ENCODE assay signal across 25 cellular contexts in the genomic region with DNA sequence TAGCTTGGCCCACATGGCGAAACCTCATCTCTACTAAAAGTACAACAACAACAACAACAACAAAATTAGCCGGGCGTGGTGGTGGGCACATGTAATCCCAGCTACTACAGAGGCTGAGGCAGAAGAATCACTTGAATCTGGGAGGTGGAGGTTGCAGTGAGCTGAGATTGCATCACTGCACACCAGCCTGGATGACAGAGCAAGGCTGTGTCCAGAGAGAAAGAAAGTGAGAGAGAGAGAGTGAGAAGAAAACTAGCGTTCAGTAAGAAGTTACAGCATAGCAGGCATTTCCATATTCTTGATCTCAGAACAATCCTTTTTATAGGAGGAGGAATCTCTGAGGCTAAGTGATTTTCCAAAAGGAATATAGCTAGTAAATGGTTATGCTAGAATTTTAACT.
"Had no signal": no experiment of that assay in that cellular context is flagged by ENCODE, and none has a peak within 500 bp of the region (broad histone marks: within the 10 kb centered on the region; RNA-seq: fewer than 3 reads in every experiment).

No MANE protein-coding gene starts in this region.

- H3K27ac ChIP-seq: dorsolateral prefrontal cortex, esophagus squamous epithelium, heart right ventricle, right lobe of liver, skin epidermis, tibial artery had no signal

- H3K4me1 Mint-ChIP-seq: activated naive CD4-positive, alpha-beta T cell treated with anti-CD3 and anti-CD28 coated beads, Interleukin-2, amount 10 ng/mL, durations not matched to agents 7 days and 5 days; brain; stimulated activated effector memory CD8-positive, alpha-beta T cell treated with anti-CD3 and anti-CD28 coated beads, Interleukin-12 subunit alpha, Interleukin-12 subunit beta, amount 100 ng/mL, for 72 hours; stimulated activated naive CD8-positive, alpha-beta T cell treated with anti-CD3 and anti-CD28 coated beads, Interleukin-15, amount 100 ng/mL, for 72 hours; T-helper 17 cell had no signal

- DNase-seq: activated CD4-positive, alpha-beta memory T cell treated with anti-CD3 and anti-CD28 coated beads for 36 hours; activated CD4-positive, alpha-beta T cell treated with anti-CD3 and anti-CD28 coated beads for 48 hours; activated CD4-positive, CD25-positive, alpha-beta regulatory T cell; activated effector memory CD4-positive, alpha-beta T cell treated with anti-CD3 and anti-CD28 coated beads, Interleukin-2, amount 50 U/mL, for 16 hours; activated naive CD4-positive, alpha-beta T cell treated with anti-CD3 and anti-CD28 coated beads, Interleukin-2, amount 10 ng/mL, durations not matched to agents 7 days and 5 days; activated T-cell treated with anti-CD3 and anti-CD28 coated beads, Interleukin-2, amount 50 U/mL, for 72 hours; central memory CD4-positive, alpha-beta T cell; dorsolateral prefrontal cortex; effector memory CD8-positive, alpha-beta T cell; esophagus squamous epithelium; heart right ventricle; islet precursor cell; left colon; mesendoderm; mucosa of descending colon; nucleus accumbens; posterior cingulate gyrus; right lobe of liver; stimulated activated CD4-positive, alpha-beta T cell treated with anti-CD3 and anti-CD28 coated beads, Interleukin-2, amount 100 ng/mL, for 24 hours; stimulated activated naive CD8-positive, alpha-beta T cell treated with anti-CD3 and anti-CD28 coated beads, Interleukin-15, amount 100 ng/mL, for 72 hours; T-helper 17 cell; tibial artery had no signal

- H3K36me3 Mint-ChIP-seq: activated CD4-positive, alpha-beta memory T cell treated with anti-CD3 and anti-CD28 coated beads for 36 hours; activated naive CD4-positive, alpha-beta T cell treated with anti-CD3 and anti-CD28 coated beads, Interleukin-2, amount 10 ng/mL, durations not matched to agents 7 days and 5 days; brain; stimulated activated effector memory CD8-positive, alpha-beta T cell treated with anti-CD3 and anti-CD28 coated beads, Interleukin-12 subunit alpha, Interleukin-12 subunit beta, amount 100 ng/mL, for 72 hours had no signal

- H3K27me3 Mint-ChIP-seq: activated naive CD4-positive, alpha-beta T cell treated with anti-CD3 and anti-CD28 coated beads, Interleukin-2, amount 10 ng/mL, durations not matched to agents 7 days and 5 days had no signal

- H3K27ac Mint-ChIP-seq: activated CD4-positive, alpha-beta memory T cell treated with anti-CD3 and anti-CD28 coated beads for 36 hours; activated naive CD4-positive, alpha-beta T cell treated with anti-CD3 and anti-CD28 coated beads, Interleukin-2, amount 10 ng/mL, durations not matched to agents 7 days and 5 days; activated T-cell treated with anti-CD3 and anti-CD28 coated beads, Interleukin-2, amount 50 U/mL, for 72 hours; brain; effector memory CD8-positive, alpha-beta T cell; stimulated activated effector memory CD8-positive, alpha-beta T cell treated with anti-CD3 and anti-CD28 coated beads, Interleukin-12 subunit alpha, Interleukin-12 subunit beta, amount 100 ng/mL, for 72 hours; stimulated activated naive CD8-positive, alpha-beta T cell treated with anti-CD3 and anti-CD28 coated beads, Interleukin-15, amount 100 ng/mL, for 72 hours; T-helper 17 cell had no signal

- H3K9me3 Mint-ChIP-seq: effector memory CD8-positive, alpha-beta T cell had no signal

- ATAC-seq: activated T-cell treated with anti-CD3 and anti-CD28 coated beads, Interleukin-2, amount 50 U/mL, for 72 hours; effector memory CD8-positive, alpha-beta T cell; heart right ventricle; left colon; mucosa of descending colon; right lobe of liver; stimulated activated effector memory CD8-positive, alpha-beta T cell treated with anti-CD3 and anti-CD28 coated beads, Interleukin-12 subunit alpha, Interleukin-12 subunit beta, amount 100 ng/mL, for 72 hours; stimulated activated naive CD8-positive, alpha-beta T cell treated with anti-CD3 and anti-CD28 coated beads, Interleukin-15, amount 100 ng/mL, for 72 hours; T-helper 17 cell had no signal

- H3K4me3 Mint-ChIP-seq: activated CD4-positive, alpha-beta memory T cell treated with anti-CD3 and anti-CD28 coated beads for 36 hours; activated naive CD4-positive, alpha-beta T cell treated with anti-CD3 and anti-CD28 coated beads, Interleukin-2, amount 10 ng/mL, durations not matched to agents 7 days and 5 days; activated T-cell treated with anti-CD3 and anti-CD28 coated beads, Interleukin-2, amount 50 U/mL, for 72 hours; brain; effector memory CD8-positive, alpha-beta T cell; stimulated activated effector memory CD8-positive, alpha-beta T cell treated with anti-CD3 and anti-CD28 coated beads, Interleukin-12 subunit alpha, Interleukin-12 subunit beta, amount 100 ng/mL, for 72 hours; stimulated activated naive CD8-positive, alpha-beta T cell treated with anti-CD3 and anti-CD28 coated beads, Interleukin-15, amount 100 ng/mL, for 72 hours; T-helper 17 cell had no signal

- H3K4me3 ChIP-seq: dorsolateral prefrontal cortex, esophagus squamous epithelium, heart right ventricle, mucosa of descending colon, right lobe of liver, skin epidermis, tibial artery had no signal
